In genomic region chr3:100761211-100761921, GRCh38 we compare ENCODE assay signal across 8 cellular contexts. TPM values are rescaled to one million over a fixed set of nuclear protein-coding genes. Genes with fewer than 3 reads are reported as not detected.
DNase-seq lines count a peak whose midpoint lies in the region; ATAC-seq, FAIRE-seq and TF ChIP-seq lines count a peak whose summit lies in the region.

No MANE protein-coding gene starts in this region.

- ATAC-seq in GM19397 (IDR thresholded peaks at IDR 0.05; ENCODE audit: unreplicated experiment) (peak; percentile 87), HG03378 (IDR thresholded peaks at IDR 0.05; ENCODE audit: unreplicated experiment) (peak; percentile 66)
- peak; percentile 49 for ATAC-seq in activated naive CD8-positive, alpha-beta T cell treated with anti-CD3 and anti-CD28 coated beads, Interleukin-2, amount 50 U/mL, for 24 hours
- peak; percentile 57 for ATAC-seq in stimulated activated naive CD8-positive, alpha-beta T cell treated with anti-CD3 and anti-CD28 coated beads, Interleukin-15, Interleukin-2, amounts not matched to agents 100 U/mL and 50 U/mL, for 24 hours

- H3K27ac Mint-ChIP-seq in activated naive CD8-positive, alpha-beta T cell treated with anti-CD3 and anti-CD28 coated beads, Interleukin-2, amount 50 U/mL, for 24 hours: no peak overlapping the region
- H3K27ac Mint-ChIP-seq in glutamatergic neuron (ENCODE audit: unreplicated experiment): no peak overlapping the region

- no peaks in the 10 kb centered on the region for H3K27me3 Mint-ChIP-seq in activated naive CD8-positive, alpha-beta T cell treated with anti-CD3 and anti-CD28 coated beads, Interleukin-2, amount 50 U/mL, for 24 hours
- H3K27me3 Mint-ChIP-seq in glutamatergic neuron (ENCODE audit: unreplicated experiment): no peaks in the 10 kb centered on the region

- H3K4me1 Mint-ChIP-seq in activated naive CD8-positive, alpha-beta T cell treated with anti-CD3 and anti-CD28 coated beads, Interleukin-2, amount 50 U/mL, for 24 hours: peaks cover 10% of the 10 kb centered on the region
- H3K4me1 Mint-ChIP-seq in glutamatergic neuron (ENCODE audit: low read depth, unreplicated experiment): no peaks in the 10 kb centered on the region

- no peak for FAIRE-seq in D721Med (lab: Jason Lieb, UNC)

- H3K9me3 Mint-ChIP-seq in activated naive CD8-positive, alpha-beta T cell treated with anti-CD3 and anti-CD28 coated beads, Interleukin-2, amount 50 U/mL, for 24 hours: no peaks in the 10 kb centered on the region
- H3K9me3 Mint-ChIP-seq in glutamatergic neuron (ENCODE audit: unreplicated experiment): no peaks in the 10 kb centered on the region

- peaks cover 2% of the 10 kb centered on the region for H3K36me3 Mint-ChIP-seq in activated naive CD8-positive, alpha-beta T cell treated with anti-CD3 and anti-CD28 coated beads, Interleukin-2, amount 50 U/mL, for 24 hours (ENCODE audit: low read depth)
- no peaks in the 10 kb centered on the region for H3K36me3 Mint-ChIP-seq in glutamatergic neuron (ENCODE audit: unreplicated experiment)

- H3K4me3 Mint-ChIP-seq in activated naive CD8-positive, alpha-beta T cell treated with anti-CD3 and anti-CD28 coated beads, Interleukin-2, amount 50 U/mL, for 24 hours: no peak overlapping the region
- no peak overlapping the region for H3K4me3 Mint-ChIP-seq in glutamatergic neuron (ENCODE audit: unreplicated experiment)

- DNase-seq in GM10266 (ENCODE audit: extremely low spot score) (peak; percentile 11), glutamatergic neuron (no peak), D721Med (ENCODE audit: insufficient read length, low spot score) (no peak), NCI-H1092 (lab: John Stamatoyannopoulos, UW) (no peak)
- no peak for DNase-seq in activated naive CD8-positive, alpha-beta T cell treated with anti-CD3 and anti-CD28 coated beads, Interleukin-2, amount 50 U/mL, for 24 hours
- peak; percentile 12 for DNase-seq in stimulated activated naive CD8-positive, alpha-beta T cell treated with anti-CD3 and anti-CD28 coated beads, Interleukin-15, Interleukin-2, amounts not matched to agents 100 U/mL and 50 U/mL, for 24 hours

- TF ChIP-seq CTCF in GM10266 (IDR thresholded peaks at IDR 0.05; ENCODE audit: control insufficient read depth, insufficient read depth, low read depth, missing control alignments) (peak; percentile 14), glutamatergic neuron (IDR thresholded peaks at IDR 0.05; ENCODE audit: partially characterized antibody, unreplicated experiment) (no peak), D721Med (IDR thresholded peaks at IDR 0.05; ENCODE audit: insufficient read depth, missing control alignments) (no peak)

RNA-seq across cellular contexts. Expression of gene TFG, which starts 52.1 kb away (rescaled TPM):
- 75.0 TPM for total RNA-seq in glutamatergic neuron (ENCODE audit: unreplicated experiment)

Comparison
In these comparisons a context has a peak if more than half of its experiments do, and no peak if none do; other contexts are left out.
1. DNase-seq: peak in GM10266 (single experiment) and stimulated activated naive CD8-positive, alpha-beta T cell treated with anti-CD3 and anti-CD28 coated beads, Interleukin-15, Interleukin-2, amounts not matched to agents 100 U/mL and 50 U/mL, for 24 hours (single experiment); none in activated naive CD8-positive, alpha-beta T cell treated with anti-CD3 and anti-CD28 coated beads, Interleukin-2, amount 50 U/mL, for 24 hours (single experiment), glutamatergic neuron (single experiment), D721Med (single experiment) and NCI-H1092 (single experiment).
2. Peak in every context shown above with its lines, with median percentiles within 50 percentile points of each other: ATAC-seq.